ENCODE assay signal across 1 cellular context in the genomic region with DNA sequence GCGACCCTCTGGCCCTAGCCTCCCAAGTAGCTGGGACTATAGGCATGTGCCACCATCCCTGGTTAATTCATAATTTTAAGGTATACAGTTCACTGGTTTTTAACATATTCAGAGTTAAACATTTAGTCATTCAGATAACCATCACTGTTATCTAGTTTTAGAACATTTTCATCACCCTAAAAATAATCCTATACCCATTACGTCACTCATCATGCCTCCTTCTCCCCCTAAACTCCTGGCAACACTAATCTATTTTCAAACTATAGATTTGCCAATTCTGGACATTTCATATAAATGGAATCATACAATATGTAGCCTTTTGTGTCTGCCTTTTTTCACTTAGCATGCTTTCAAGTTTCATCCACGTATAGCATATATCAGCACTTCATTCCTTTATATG.
A peak's percentile ranks its signal among the peaks of the same experiment; 100 is the strongest.
TF ChIP-seq lines count a peak whose summit lies in the region.

No MANE protein-coding gene starts in this region.

TF ChIP-seq in K562, 482 proteins besides CTCF, POLR2A, EP300 and RAD21 (continued from another document):
- TF ChIP-seq, protein P1, sequence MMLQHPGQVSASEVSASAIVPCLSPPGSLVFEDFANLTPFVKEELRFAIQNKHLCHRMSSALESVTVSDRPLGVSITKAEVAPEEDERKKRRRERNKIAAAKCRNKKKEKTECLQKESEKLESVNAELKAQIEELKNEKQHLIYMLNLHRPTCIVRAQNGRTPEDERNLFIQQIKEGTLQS (IDR thresholded peaks at IDR 0.05): peak; percentile 45
- TF ChIP-seq, protein P1 (CRISPR knock-in tag; conservative IDR thresholded peaks at IDR 0.05): no peak
- no peak for TF ChIP-seq SOX6 (IDR thresholded peaks at IDR 0.05)
- TF ChIP-seq HMG20B (CRISPR knock-in tag; IDR thresholded peaks at IDR 0.05): no peak
